ENCODE assay signal across 8 cellular contexts in the genomic region with DNA sequence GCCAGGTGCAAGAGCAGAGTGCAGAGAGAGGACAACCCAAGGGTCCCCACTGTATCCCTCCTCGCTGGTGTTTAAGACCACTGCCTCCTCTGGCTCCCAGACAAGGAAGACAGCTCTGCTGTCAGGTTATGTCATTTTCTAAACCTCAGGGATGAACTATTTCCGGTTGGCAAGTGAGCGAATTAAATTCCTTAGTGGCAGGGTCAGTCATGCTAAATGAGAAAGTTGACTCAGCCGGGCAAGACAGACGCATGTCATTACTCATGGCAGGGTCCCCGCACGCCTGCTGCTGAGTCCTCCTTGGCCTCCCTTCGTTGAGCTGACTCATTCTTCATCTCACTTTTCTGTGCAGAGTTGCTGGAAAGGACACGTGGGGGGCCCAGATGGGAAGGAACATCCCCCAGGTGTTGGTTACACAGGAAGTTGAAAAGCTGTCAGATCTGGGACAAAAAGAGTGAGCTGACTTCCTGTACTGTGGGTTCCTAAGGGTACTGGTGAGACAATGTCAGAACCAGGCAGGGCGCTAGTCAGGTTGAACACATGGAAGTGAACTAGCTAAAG. TPM values are rescaled to one million over a fixed set of nuclear protein-coding genes. Genes with fewer than 3 reads are reported as not detected.
DNase-seq lines count a peak whose midpoint lies in the region; ATAC-seq, FAIRE-seq and TF ChIP-seq lines count a peak whose summit lies in the region.

No MANE protein-coding gene starts in this region.

- TF ChIP-seq CTCF in AG09309 (IDR thresholded peaks at IDR 0.05; ENCODE audit: control insufficient read depth, insufficient read depth, low read depth, low read length, missing control alignments) (no peak), endothelial cell of umbilical vein (IDR thresholded peaks at IDR 0.05; ENCODE audit: extremely low read depth in 1 of 2, insufficient read depth in 1 of 2, low read depth in 1 of 2, low read length in 2 of 2) (no peak)

- intact Hi-C loops in endothelial cell of umbilical vein (cut with micrococcal nuclease) = no loop called here

- H3K4me3 ChIP-seq in AG09309 (ENCODE audit: control insufficient read depth, low read depth, low read length) (no peak overlapping the region), endothelial cell of umbilical vein (replicated peaks in 1 of 3; ENCODE audit: insufficient read depth in 1 of 3, low read depth in 1 of 3, low read length in 3 of 3) (no peak overlapping the region)

- BruUV-seq in endothelial cell of umbilical vein (replicated peaks; lab: Mats Ljungman, UMichigan) = no TSS peak

- H3K9me3 ChIP-seq in endothelial cell of umbilical vein (replicated peaks; ENCODE audit: control insufficient read depth, insufficient read depth, low read length) = no peaks in the 10 kb centered on the region

- POLR2A ChIA-PET in activated CD4-positive, alpha-beta T cell treated with anti-CD3 and anti-CD28 coated beads, Interleukin-2, amount 10 ng/mL, durations not matched to agents 7 days and 5 days (lab: Charles Lee) = no interaction called here
- POLR2A ChIA-PET in endothelial cell of umbilical vein (lab: Charles Lee) = no interaction called here

- peaks cover 47% of the 10 kb centered on the region for H3K4me1 Mint-ChIP-seq in activated CD4-positive, alpha-beta T cell treated with anti-CD3 and anti-CD28 coated beads, Interleukin-2, amount 10 ng/mL, durations not matched to agents 7 days and 5 days

- no peak overlapping the region for H2AFZ ChIP-seq in endothelial cell of umbilical vein (ENCODE audit: low read depth, low read length)

- DNase-seq in AG09309 (ENCODE audit: low read depth) (peak; percentile 33), endothelial cell of umbilical vein (ENCODE audit: low read depth, low spot score) (peak; percentile 11), T-helper 9 cell (no peak), NCI-H446 treated with DMSO at 0.1 percent for 48 hours (lab: John Stamatoyannopoulos, UW) (no peak), NCI-H2227 treated with DMSO at 0.1 percent for 48 hours (lab: John Stamatoyannopoulos, UW) (no peak)
- DNase-seq in activated CD4-positive, alpha-beta T cell treated with anti-CD3 and anti-CD28 coated beads, Interleukin-2, amount 10 ng/mL, durations not matched to agents 7 days and 5 days = peak; percentile 52
- peak; percentile 24 for DNase-seq in stimulated activated CD8-positive, alpha-beta memory T cell treated with anti-CD3 and anti-CD28 coated beads, Interleukin-15, amount 100 ng/mL, for 1 hour (ENCODE audit: low read depth)

- no peak overlapping the region for H3K9ac ChIP-seq in endothelial cell of umbilical vein (replicated peaks; ENCODE audit: extremely low read depth, insufficient read depth, low read length)

- H3K36me3 Mint-ChIP-seq in activated CD4-positive, alpha-beta T cell treated with anti-CD3 and anti-CD28 coated beads, Interleukin-2, amount 10 ng/mL, durations not matched to agents 7 days and 5 days (ENCODE audit: low read depth) = peaks cover 12% of the 10 kb centered on the region

- no peaks in the 10 kb centered on the region for H3K79me2 ChIP-seq in endothelial cell of umbilical vein (ENCODE audit: control insufficient read depth, insufficient read depth, low read length)

- no peak overlapping the region for H3K4me2 ChIP-seq in endothelial cell of umbilical vein (ENCODE audit: insufficient read depth, low read length)

- peaks cover 3% of the 10 kb centered on the region for H3K4me1 ChIP-seq in endothelial cell of umbilical vein (ENCODE audit: control insufficient read depth, extremely low read depth, insufficient read depth, low read length)

- H3K9me3 Mint-ChIP-seq in activated CD4-positive, alpha-beta T cell treated with anti-CD3 and anti-CD28 coated beads, Interleukin-2, amount 10 ng/mL, durations not matched to agents 7 days and 5 days = peaks cover 20% of the 10 kb centered on the region

- TF ChIP-seq POLR2A in endothelial cell of umbilical vein (IDR thresholded peaks at IDR 0.05; ENCODE audit: low read depth, low read length) = no peak

- H3K4me3 Mint-ChIP-seq in activated CD4-positive, alpha-beta T cell treated with anti-CD3 and anti-CD28 coated beads, Interleukin-2, amount 10 ng/mL, durations not matched to agents 7 days and 5 days = peak overlapping the region; percentile 17

- no peaks in the 10 kb centered on the region for H3K27me3 Mint-ChIP-seq in activated CD4-positive, alpha-beta T cell treated with anti-CD3 and anti-CD28 coated beads, Interleukin-2, amount 10 ng/mL, durations not matched to agents 7 days and 5 days

- no peaks in the 10 kb centered on the region for H3K36me3 ChIP-seq in endothelial cell of umbilical vein (ENCODE audit: control insufficient read depth in 2 of 2, extremely low read depth in 1 of 2, insufficient read depth in 2 of 2, low read length in 2 of 2)

- no peaks in the 10 kb centered on the region for H3K27me3 ChIP-seq in endothelial cell of umbilical vein (ENCODE audit: control insufficient read depth in 2 of 2, insufficient read depth in 2 of 2, low read length in 2 of 2)

- no peaks in the 10 kb centered on the region for H3K9me1 ChIP-seq in endothelial cell of umbilical vein (replicated peaks; ENCODE audit: control insufficient read depth, extremely low read depth, insufficient read depth, low read length)

- CTCF ChIA-PET in activated CD4-positive, alpha-beta T cell treated with anti-CD3 and anti-CD28 coated beads, Interleukin-2, amount 10 ng/mL, durations not matched to agents 7 days and 5 days (lab: Charles Lee) = interaction anchor here (0.7 to 1.3 kb wide), 5 partner anchors 8 to 25 kb away, joined by 3 to 8 read pairs (median 4); no protein-coding TSS in a partner anchor
- CTCF ChIA-PET in endothelial cell of umbilical vein (lab: Charles Lee) = interaction anchor here (1.0 kb wide), 1 partner anchor 16 kb away, joined by 4 read pairs; no protein-coding TSS in a partner anchor

- no peak overlapping the region for H3K27ac ChIP-seq in endothelial cell of umbilical vein (ENCODE audit: insufficient read depth, low read depth, low read length)

- dilution Hi-C loops in endothelial cell of umbilical vein (cut with MboI; ENCODE audit: extremely low pct_ligation_motif_present, low sequenced_read_pairs) = no loop called here

- H3K27ac Mint-ChIP-seq in activated CD4-positive, alpha-beta T cell treated with anti-CD3 and anti-CD28 coated beads, Interleukin-2, amount 10 ng/mL, durations not matched to agents 7 days and 5 days = peak overlapping the region; percentile 86

- no peaks in the 10 kb centered on the region for H4K20me1 ChIP-seq in endothelial cell of umbilical vein (replicated peaks; ENCODE audit: control insufficient read depth, extremely low read depth, insufficient read depth, low read length)

- ATAC-seq in HG03342 (IDR thresholded peaks at IDR 0.05; ENCODE audit: unreplicated experiment) = peak; percentile 63

- FAIRE-seq in endothelial cell of umbilical vein (lab: Jason Lieb, UNC) = no peak

TF ChIP-seq in endothelial cell of umbilical vein, 7 proteins besides CTCF, POLR2A, EP300 and RAD21:
- TF ChIP-seq FOS (IDR thresholded peaks at IDR 0.05; ENCODE audit: borderline replicate concordance, insufficient read depth, low read length) = peak; percentile 65
- no peak for TF ChIP-seq GATA2 (IDR thresholded peaks at IDR 0.05; ENCODE audit: insufficient read depth, insufficient read length, low read depth, low read length)

RNA-seq across cellular contexts. Expression of a gene that starts 47.1 kb away (rescaled TPM):
- not detected for total RNA-seq in activated CD4-positive, alpha-beta T cell treated with anti-CD3 and anti-CD28 coated beads, Interleukin-2, amount 10 ng/mL, durations not matched to agents 7 days and 5 days
- not detected in 2 replicates for total RNA-seq in endothelial cell of umbilical vein
- not detected in 2 replicates for polyA plus RNA-seq in endothelial cell of umbilical vein
- polyA plus RNA-seq in endothelial cell of umbilical vein (2011; cell fraction: cytosol; rRNA removed) = not detected in 2 replicates
- polyA plus RNA-seq in endothelial cell of umbilical vein (2011; cell fraction: nucleus; rRNA removed) = not detected in 2 replicates
- not detected in 2 replicates for polyA plus RNA-seq in endothelial cell of umbilical vein (2012)
- not detected in 2 replicates for polyA minus RNA-seq in endothelial cell of umbilical vein
- polyA minus RNA-seq in endothelial cell of umbilical vein (2011; cell fraction: cytosol; rRNA and poly(A)+ RNA removed) = not detected
- not detected in 2 replicates for polyA minus RNA-seq in endothelial cell of umbilical vein (2011; cell fraction: nucleus; rRNA and poly(A)+ RNA removed)

Comparison
In these comparisons a context has a peak if more than half of its experiments do, and no peak if none do; other contexts are left out.
1. DNase-seq: peak in AG09309 (single experiment), activated CD4-positive, alpha-beta T cell treated with anti-CD3 and anti-CD28 coated beads, Interleukin-2, amount 10 ng/mL, durations not matched to agents 7 days and 5 days (single experiment), endothelial cell of umbilical vein (single experiment) and stimulated activated CD8-positive, alpha-beta memory T cell treated with anti-CD3 and anti-CD28 coated beads, Interleukin-15, amount 100 ng/mL, for 1 hour (single experiment); none in T-helper 9 cell (single experiment), NCI-H446 treated with DMSO at 0.1 percent for 48 hours (single experiment) and NCI-H2227 treated with DMSO at 0.1 percent for 48 hours (single experiment).